In the genomic region with DNA sequence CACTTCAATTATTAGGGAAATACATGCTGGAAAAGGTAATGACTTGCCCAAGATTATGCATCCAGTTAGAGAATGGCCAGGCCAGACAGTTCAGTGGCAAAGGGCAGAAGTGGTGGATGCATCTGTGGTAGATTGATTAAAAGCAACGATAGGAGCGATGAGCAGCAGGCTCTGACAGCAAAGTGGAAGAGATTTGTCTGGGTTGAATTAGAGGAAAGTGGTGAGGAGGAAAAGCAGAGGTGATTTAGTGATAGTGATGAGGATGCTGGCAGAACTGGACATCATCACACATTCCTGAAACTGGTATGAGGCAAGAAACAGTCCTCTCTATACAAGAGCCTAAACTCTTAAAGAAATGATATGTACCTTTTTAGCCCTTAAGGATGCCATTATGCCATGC, we compare ENCODE assay signal across 20 cellular contexts.
"Had no signal": no experiment of that assay in that cellular context is flagged by ENCODE, and none has a peak within 500 bp of the region (broad histone marks: within the 10 kb centered on the region; RNA-seq: fewer than 3 reads in every experiment).

No MANE protein-coding gene starts in this region.

- H3K4me3 Mint-ChIP-seq: activated CD4-positive, alpha-beta memory T cell treated with anti-CD3 and anti-CD28 coated beads for 36 hours; memory B cell; nephron; stimulated activated naive CD8-positive, alpha-beta T cell treated with anti-CD3 and anti-CD28 coated beads, Interleukin-15, Interleukin-2, amounts not matched to agents 100 ng/mL and 50 ng/mL, for 24 hours had no signal

- DNase-seq: activated CD4-positive, alpha-beta memory T cell treated with anti-CD3 and anti-CD28 coated beads for 36 hours; activated CD4-positive, alpha-beta T cell treated with anti-CD3 and anti-CD28 coated beads for 4 hours; activated CD4-positive, CD25-positive, alpha-beta regulatory T cell; activated naive CD4-positive, alpha-beta T cell treated with Interleukin-2 at 50 U/mL for 16 hours; activated T-cell treated with anti-CD3 and anti-CD28 coated beads, Interleukin-2, amount 50 U/mL, for 48 hours; amygdala; cerebellar nuclear complex; gastrocnemius medialis; hippocampal formation; pancreas; right cardiac atrium; stimulated activated CD4-positive, alpha-beta T cell treated with anti-CD3 and anti-CD28 coated beads, Interleukin-12 subunit alpha, Interleukin-12 subunit beta, amount 100 ng/mL, for 4 hours; substantia nigra; thyroid gland; upper lobe of right lung had no signal

- H3K27ac Mint-ChIP-seq: activated CD4-positive, alpha-beta memory T cell treated with anti-CD3 and anti-CD28 coated beads for 36 hours; memory B cell; nephron; stimulated activated naive CD8-positive, alpha-beta T cell treated with anti-CD3 and anti-CD28 coated beads, Interleukin-15, Interleukin-2, amounts not matched to agents 100 ng/mL and 50 ng/mL, for 24 hours had no signal

- H3K4me1 Mint-ChIP-seq: nephron had no signal

- H3K27ac ChIP-seq: coronary artery, esophagus muscularis mucosa, gastrocnemius medialis, pancreas, thyroid gland, upper lobe of right lung had no signal

- H3K27me3 Mint-ChIP-seq: activated CD4-positive, alpha-beta memory T cell treated with anti-CD3 and anti-CD28 coated beads for 36 hours; memory B cell; stimulated activated naive CD8-positive, alpha-beta T cell treated with anti-CD3 and anti-CD28 coated beads, Interleukin-15, Interleukin-2, amounts not matched to agents 100 ng/mL and 50 ng/mL, for 24 hours had no signal

- ATAC-seq: gastrocnemius medialis, pancreas, upper lobe of right lung had no signal

- H3K27me3 ChIP-seq: esophagus muscularis mucosa, gastrocnemius medialis, pancreas, thyroid gland, upper lobe of right lung had no signal

- FAIRE-seq: pancreas had no signal

- H3K4me1 ChIP-seq: thyroid gland had no signal

- H3K9me3 Mint-ChIP-seq: activated CD4-positive, alpha-beta memory T cell treated with anti-CD3 and anti-CD28 coated beads for 36 hours; memory B cell; stimulated activated naive CD8-positive, alpha-beta T cell treated with anti-CD3 and anti-CD28 coated beads, Interleukin-15, Interleukin-2, amounts not matched to agents 100 ng/mL and 50 ng/mL, for 24 hours had no signal

- H3K4me3 ChIP-seq: coronary artery, esophagus muscularis mucosa, gastrocnemius medialis, pancreas, thyroid gland, upper lobe of right lung had no signal

- H3K36me3 ChIP-seq: gastrocnemius medialis, pancreas, thyroid gland, upper lobe of right lung had no signal

- H3K9me3 ChIP-seq: esophagus muscularis mucosa, gastrocnemius medialis, pancreas, thyroid gland, upper lobe of right lung had no signal
